Comparison of ENCODE assay signal across 15 cellular contexts in genomic region chr7:150958071-150958552, GRCh38. TPM values are rescaled to one million over a fixed set of nuclear protein-coding genes. Genes with fewer than 3 reads are reported as not detected.
DNase-seq lines count a peak whose midpoint lies in the region; ATAC-seq, FAIRE-seq and TF ChIP-seq lines count a peak whose summit lies in the region.
"Had no signal": no experiment of that assay in that cellular context is flagged by ENCODE, and none has a peak within 500 bp of the region (broad histone marks: within the 10 kb centered on the region; RNA-seq: fewer than 3 reads in every experiment).

No MANE protein-coding gene starts in this region.

- intact Hi-C loops in left ventricle myocardium inferior (cut with micrococcal nuclease): no loop called here
- intact Hi-C loops in left cardiac atrium (cut with DNase I): no loop called here
- intact Hi-C loops in K562 (cut with micrococcal nuclease): loop anchor here (5.0 kb wide), 1 partner anchor 636 kb away; the partner anchor contains the start of genes ACTR3C and LRRC61
- intact Hi-C loops in sigmoid colon (cut with DNase I): no loop called here
- intact Hi-C loops in lower lobe of right lung (cut with DNase I): no loop called here

- TF ChIP-seq CTCF in left ventricle myocardium inferior (IDR thresholded peaks at IDR 0.05; ENCODE audit: borderline replicate concordance) (no peak), K562 (IDR thresholded peaks at IDR 0.05 in 2 of 3, conservative IDR thresholded peaks at IDR 0.05 in 1 of 3; ENCODE audit: insufficient read depth in 2 of 3, low read depth in 1 of 3, low read length in 3 of 3) (no peak), gastroesophageal sphincter (IDR thresholded peaks at IDR 0.05) (no peak), sigmoid colon (IDR thresholded peaks at IDR 0.05) (no peak), lower lobe of right lung (IDR thresholded peaks at IDR 0.05) (no peak)

- H3K4me2 ChIP-seq in K562 (ENCODE audit: insufficient read depth, low read length): no peak overlapping the region
- H3K4me2 ChIP-seq: BLaER1 treated with 17β-estradiol and CSF1 and Interleukin-3, amounts not matched to agents 10 nM and 100 nM had no signal

- BruUV-seq in K562 (replicated peaks; lab: Mats Ljungman, UMichigan): no TSS peak

- peaks cover 98% of the 10 kb centered on the region for H3K4me1 ChIP-seq in left ventricle myocardium inferior
- H3K4me1 ChIP-seq in K562 (replicated peaks in 1 of 2; ENCODE audit: control insufficient read depth in 2 of 2, insufficient read depth in 2 of 2, low read length in 2 of 2): peaks cover 71 to 94% of the 10 kb centered on the region in 2 experiments
- H3K4me1 ChIP-seq in gastroesophageal sphincter: peaks cover 0 to 78% (median 40%) of the 10 kb centered on the region in 3 donors
- peaks cover 0 to 76% (median 74%) of the 10 kb centered on the region in 4 donors for H3K4me1 ChIP-seq in sigmoid colon
- peaks cover 21% of the 10 kb centered on the region for H3K4me1 ChIP-seq in lower lobe of right lung

- no peak for TF ChIP-seq EP300 in K562 (IDR thresholded peaks at IDR 0.05; ENCODE audit: low read length)
- TF ChIP-seq EP300 in gastroesophageal sphincter (IDR thresholded peaks at IDR 0.05): no peak
- TF ChIP-seq EP300 in sigmoid colon (IDR thresholded peaks at IDR 0.05): no peak

- peaks cover 85% of the 10 kb centered on the region for H3K79me2 ChIP-seq in K562 (ENCODE audit: control insufficient read depth, insufficient read depth, low read length)

- H3K36me3 ChIP-seq in left ventricle myocardium inferior (no peaks in the 10 kb centered on the region), K562 (ENCODE audit: control insufficient read depth, insufficient read depth, low read length) (peaks cover 36% of the 10 kb centered on the region; the same call in 2 of the 3 replicates), gastroesophageal sphincter (no peaks in the 10 kb centered on the region), sigmoid colon (peaks cover 0 to 8% (median 0%) of the 10 kb centered on the region in 4 donors), lower lobe of right lung (no peaks in the 10 kb centered on the region)
- H3K36me3 ChIP-seq: BLaER1 treated with 17β-estradiol and CSF1 and Interleukin-3, amounts not matched to agents 10 nM and 100 nM had no signal

- no peak for FAIRE-seq in K562 (lab: Jason Lieb, UNC)
- FAIRE-seq: GM12878, GM18507 had no signal

- CTCF ChIA-PET in K562 (lab: Yijun Ruan, JAX; ENCODE audit: low intra/inter-chr PET ratio): interaction anchor here (0.6 kb wide), 1 partner anchor 357 kb away, joined by 3 read pairs; no protein-coding TSS in a partner anchor

- no peak overlapping the region for H3K4me3 ChIP-seq in left ventricle myocardium inferior
- no peak overlapping the region for H3K4me3 ChIP-seq in K562
- H3K4me3 ChIP-seq in gastroesophageal sphincter: no peak overlapping the region
- no peak overlapping the region for H3K4me3 ChIP-seq in sigmoid colon
- H3K4me3 ChIP-seq in lower lobe of right lung: no peak overlapping the region
- H3K4me3 ChIP-seq: BLaER1 treated with 17β-estradiol and CSF1 and Interleukin-3, amounts not matched to agents 10 nM and 100 nM; GM12878; GM23248 had no signal

- H3K27me3 ChIP-seq in left ventricle myocardium inferior (ENCODE audit: low read depth) (peaks cover 92% of the 10 kb centered on the region), K562 (ENCODE audit: control insufficient read depth in 2 of 2, insufficient read depth in 2 of 2, low read length in 2 of 2) (no peaks in the 10 kb centered on the region), gastroesophageal sphincter (no peaks in the 10 kb centered on the region), sigmoid colon (no peaks in the 10 kb centered on the region), lower lobe of right lung (ENCODE audit: low read depth) (peaks cover 66% of the 10 kb centered on the region)

- H4K20me1 ChIP-seq in K562 (replicated peaks; ENCODE audit: control insufficient read depth, insufficient read depth, low read length): peaks cover 4% of the 10 kb centered on the region; the same call in 1 of the 2 replicates

- in situ Hi-C loops in K562 (cut with MboI): no loop called here

- H3K27ac ChIP-seq in left ventricle myocardium inferior (replicated peaks) (peak overlapping the region; percentile 96), K562 (ENCODE audit: extremely low read depth, low read depth, low read length) (peak overlapping the region; percentile 99), gastroesophageal sphincter (peak overlapping the region in 3 of 4 donors; percentile 64 to 85 (median 81)), sigmoid colon (peak overlapping the region; percentile 57 to 97 (median 92)), lower lobe of right lung (no peak overlapping the region)
- H3K27ac ChIP-seq: BLaER1 treated with 17β-estradiol and CSF1 and Interleukin-3, amounts not matched to agents 10 nM and 100 nM; GM23248 had no signal

- H3K9me3 ChIP-seq in left ventricle myocardium inferior (replicated peaks) (no peaks in the 10 kb centered on the region), K562 (replicated peaks; ENCODE audit: control insufficient read depth, insufficient read depth, low read depth, low read length) (no peaks in the 10 kb centered on the region), gastroesophageal sphincter (no peaks in the 10 kb centered on the region), sigmoid colon (no peaks in the 10 kb centered on the region), lower lobe of right lung (no peaks in the 10 kb centered on the region)
- H3K9me3 ChIP-seq: BLaER1 treated with 17β-estradiol and CSF1 and Interleukin-3, amounts not matched to agents 10 nM and 100 nM had no signal

- no peak for TF ChIP-seq RAD21 in K562 (CRISPR knock-in tag; conservative IDR thresholded peaks at IDR 0.05 in 1 of 2, IDR thresholded peaks at IDR 0.05 in 1 of 2)

- ATAC-seq in left cardiac atrium (no peak), K562 (no peak), gastroesophageal sphincter (no peak), lower lobe of right lung (no peak)
- ATAC-seq: GM12878 had no signal

- H2AFZ ChIP-seq in K562 (ENCODE audit: low read depth, low read length): no peak overlapping the region
- H2AFZ ChIP-seq: GM23248 had no signal

- H3K9ac ChIP-seq in K562 (ENCODE audit: insufficient read depth in 1 of 2, low read depth in 2 of 2, low read length in 2 of 2): no peak overlapping the region
- H3K9ac ChIP-seq: BLaER1 treated with 17β-estradiol and CSF1 and Interleukin-3, amounts not matched to agents 10 nM and 100 nM; GM23248 had no signal

- POLR2A ChIA-PET in K562 (lab: Yijun Ruan, JAX): interaction anchor here (1.0 kb wide), 1 partner anchor 17 kb away, joined by 3 read pairs; no protein-coding TSS in a partner anchor

- no peaks in the 10 kb centered on the region for H3K9me1 ChIP-seq in K562 (ENCODE audit: control insufficient read depth, insufficient read depth, low read length)

- no peak for DNase-seq in left ventricle myocardium inferior
- no peak for DNase-seq in left cardiac atrium
- no peak for DNase-seq in K562 (ENCODE audit: extremely low read depth in 1 of 4, low spot score in 3 of 4)
- DNase-seq in sigmoid colon: no peak
- DNase-seq in effector CD8-positive, alpha-beta T cell (lab: John Stamatoyannopoulos, UW): no peak
- no peak for DNase-seq in lower lobe of right lung
- DNase-seq: 8988T; ACHN; CD4-positive, CD25-positive, alpha-beta regulatory T cell; GM23248; H9 had no signal

- 94% methylated on average over 57 of the region's 73 CpGs for WGBS in K562 (ENCODE audit: insufficient coverage, low coverage, missing lambda C conversion rate)
- WGBS in gastroesophageal sphincter (ENCODE audit: low coverage in 1 of 2), 2 donors: 45% methylated on average over 4 of the region's 73 CpGs; no CpG with 5 or more reads in 1 of the 2 donors
- 40 to 59% methylated on average over 73 of the region's 73 CpGs for WGBS in sigmoid colon, 2 donors

- TF ChIP-seq POLR2A in K562 (conservative IDR thresholded peaks at IDR 0.05) (no peak), gastroesophageal sphincter (IDR thresholded peaks at IDR 0.05) (no peak), sigmoid colon (IDR thresholded peaks at IDR 0.05) (no peak)

RNA-seq across cellular contexts. Expression of gene KCNH2, which starts 20.0 kb away (rescaled TPM):
- 94.1 TPM for total RNA-seq in left ventricle myocardium inferior
- 10 to 100 TPM; 59.1 to 82.1 TPM for total RNA-seq in left cardiac atrium
- 101 and 344 TPM in 2 replicates for total RNA-seq in K562 (2011; cell fraction: chromatin; rRNA removed; ENCODE audit: low replicate concordance)
- 421 and 427 TPM in 2 replicates for total RNA-seq in K562 (2011; cell fraction: nucleolus; rRNA removed)
- total RNA-seq in K562 (2011; cell fraction: nucleoplasm; rRNA removed): 291 and 342 TPM in 2 replicates
- total RNA-seq in K562 (2014; rRNA removed): 326 and 470 TPM in 2 replicates
- 63.4 and 97.8 TPM in 2 replicates for total RNA-seq in K562 (2014; rRNA removed; fragmentation: Illumina TruSeq; extraction: Trizol)
- total RNA-seq in K562 (2015; rRNA removed; fragmentation: Illumina TruSeq; extraction: Trizol): 215 and 218 TPM in 2 replicates
- 368 and 385 TPM in 2 replicates for total RNA-seq in K562 (2021)
- 125 and 154 TPM in 2 replicates for polyA plus RNA-seq in K562 (2011; rRNA removed)
- 184 and 684 TPM in 2 replicates for polyA plus RNA-seq in K562 (2011; cell fraction: cytosol; rRNA removed)
- 202 and 446 TPM in 2 replicates for polyA plus RNA-seq in K562 (2011; cell fraction: nucleus; rRNA removed)
- 270 and 304 TPM in 2 replicates for polyA plus RNA-seq in K562 (2012)
- polyA plus RNA-seq in K562 (2014; fragmentation: Illumina TruSeq; extraction: Trizol): 222 and 298 TPM in 2 replicates
- polyA plus RNA-seq in K562 (2014; fragmentation: Nextera tagmentation; extraction: Ambion mirVana): 10 to 100 TPM; 18.1 to 29.0 TPM
- polyA plus RNA-seq in K562 (2014; rRNA removed): 251 and 295 TPM in 2 replicates
- 46.2 and 123 TPM in 2 replicates for polyA minus RNA-seq in K562 (2011; rRNA and poly(A)+ RNA removed)
- 133 and 200 TPM in 2 replicates for polyA minus RNA-seq in K562 (2011; cell fraction: cytosol; rRNA and poly(A)+ RNA removed)
- 111 and 144 TPM in 2 replicates for polyA minus RNA-seq in K562 (2011; cell fraction: nucleus; rRNA and poly(A)+ RNA removed)
- 10 to 100 TPM; 26.6 to 63.8 (median 36.3) TPM for total RNA-seq in gastroesophageal sphincter
- total RNA-seq in sigmoid colon: 100 to 1,000 TPM in 1 of 4 donors, 10 to 100 TPM in 3; 40.6 to 107 (median 85.2) TPM
- polyA plus RNA-seq in sigmoid colon: 1 to 10 TPM in 2 of 3 donors, under 1 TPM in 1; 0.46 to 7.3 (median 1.2) TPM
- total RNA-seq in lower lobe of right lung: 2.4 TPM
- total RNA-seq: GM23248 had no signal
- polyA plus RNA-seq: GM23248 had no signal

RNA-seq across cellular contexts. Expression of gene NOS3, which starts 32.7 kb away (rescaled TPM):
- total RNA-seq in left ventricle myocardium inferior (12.6 TPM), left cardiac atrium (10 to 100 TPM; 13.1 to 63.9 TPM), K562 (2014; rRNA removed) (121 and 170 TPM in 2 replicates), K562 (2014; rRNA removed; fragmentation: Illumina TruSeq; extraction: Trizol) (3.1 and 4.3 TPM in 2 replicates), K562 (2015; rRNA removed; fragmentation: Illumina TruSeq; extraction: Trizol) (43.2 and 45.8 TPM in 2 replicates), K562 (2021) (111 and 124 TPM in 2 replicates), gastroesophageal sphincter (10 to 100 TPM in 2 of 4 donors, 1 to 10 TPM in 2; 6.8 to 29.4 (median 13.5) TPM), sigmoid colon (1 to 10 TPM; 1.3 to 7.2 (median 2.9) TPM), lower lobe of right lung (15.1 TPM)
- 17.7 and 69.8 TPM in 2 replicates for total RNA-seq in K562 (2011; cell fraction: chromatin; rRNA removed; ENCODE audit: low replicate concordance)
- 82.0 and 87.6 TPM in 2 replicates for total RNA-seq in K562 (2011; cell fraction: nucleolus; rRNA removed)
- 40.3 and 46.6 TPM in 2 replicates for total RNA-seq in K562 (2011; cell fraction: nucleoplasm; rRNA removed)
- polyA plus RNA-seq in K562 (2011; rRNA removed) (23.6 and 47.3 TPM in 2 replicates), K562 (2014; fragmentation: Illumina TruSeq; extraction: Trizol) (23.6 and 88.1 TPM in 2 replicates), K562 (2014; fragmentation: Nextera tagmentation; extraction: Ambion mirVana) (1 to 10 TPM; 1.1 to 2.9 TPM), K562 (2014; rRNA removed) (102 and 118 TPM in 2 replicates), sigmoid colon (1 to 10 TPM in 2 of 3 donors, under 1 TPM in 1; 0.23 to 6.1 (median 1.2) TPM)
- 58.9 and 221 TPM in 2 replicates for polyA plus RNA-seq in K562 (2011; cell fraction: cytosol; rRNA removed)
- polyA plus RNA-seq in K562 (2011; cell fraction: nucleus; rRNA removed): 50.4 and 106 TPM in 2 replicates
- 87.2 and 107 TPM in 2 replicates for polyA plus RNA-seq in K562 (2012)
- polyA minus RNA-seq in K562 (2011; rRNA and poly(A)+ RNA removed): 11.7 and 21.2 TPM in 2 replicates
- 65.3 and 77.5 TPM in 2 replicates for polyA minus RNA-seq in K562 (2011; cell fraction: cytosol; rRNA and poly(A)+ RNA removed)
- 35.9 and 37.0 TPM in 2 replicates for polyA minus RNA-seq in K562 (2011; cell fraction: nucleus; rRNA and poly(A)+ RNA removed)
